In genomic region chr1:204161609-204162497, GRCh38 we compare ENCODE assay signal across 23 cellular contexts. TPM values are rescaled to one million over a fixed set of nuclear protein-coding genes. Genes with fewer than 3 reads are reported as not detected.
A peak's percentile ranks its signal among the peaks of the same experiment; 100 is the strongest.
DNase-seq lines count a peak whose midpoint lies in the region; ATAC-seq and TF ChIP-seq lines count a peak whose summit lies in the region.
"Had no signal": no experiment of that assay in that cellular context is flagged by ENCODE, and none has a peak within 500 bp of the region (broad histone marks: within the 10 kb centered on the region; RNA-seq: fewer than 3 reads in every experiment).

No MANE protein-coding gene starts in this region.

- no peak for ATAC-seq in activated CD8-positive, alpha-beta memory T cell treated with anti-CD3 and anti-CD28 coated beads, Interleukin-2, amount 10 ng/mL, durations not matched to agents 7 days and 5 days
- ATAC-seq in lung (ENCODE audit: insufficient read depth, low FRiP score), result peak; percentile 38

- H3K9ac ChIP-seq in endocrine pancreas (ENCODE audit: control insufficient read depth, insufficient read depth, low read length) (peak overlapping the region; percentile 52), MM.1S (ENCODE audit: low read length) (no peak overlapping the region)

- CTCF ChIA-PET in activated CD8-positive, alpha-beta memory T cell treated with anti-CD3 and anti-CD28 coated beads, Interleukin-2, amount 10 ng/mL, durations not matched to agents 7 days and 5 days (lab: Charles Lee), result interaction anchor here (0.9 to 4.4 kb wide), 19 partner anchors 11 to 645 kb away, joined by 3 to 39 read pairs (median 5); partner anchors contain the start of genes ETNK2 and PLEKHA6
- CTCF ChIA-PET in activated CD4-positive, alpha-beta memory T cell treated with anti-CD3 and anti-CD28 coated beads, Interleukin-2, amount 10 ng/mL, durations not matched to agents 7 days and 5 days (lab: Charles Lee), result interaction anchor here (0.7 to 4.3 kb wide), 9 partner anchors 22 to 945 kb away, joined by 3 to 40 read pairs (median 3); partner anchors contain the start of gene PLEKHA6

- TF ChIP-seq CTCF in lung (IDR thresholded peaks at IDR 0.05; ENCODE audit: control extremely low read depth, extremely low read depth) (no peak), MM.1S (IDR thresholded peaks at IDR 0.05; ENCODE audit: low read length) (no peak)

- H3K36me3 Mint-ChIP-seq in activated CD8-positive, alpha-beta memory T cell treated with anti-CD3 and anti-CD28 coated beads, Interleukin-2, amount 10 ng/mL, durations not matched to agents 7 days and 5 days, result no peaks in the 10 kb centered on the region
- H3K36me3 Mint-ChIP-seq in activated CD4-positive, alpha-beta memory T cell treated with anti-CD3 and anti-CD28 coated beads, Interleukin-2, amount 10 ng/mL, durations not matched to agents 7 days and 5 days (ENCODE audit: low read depth), result no peaks in the 10 kb centered on the region
- H3K36me3 Mint-ChIP-seq: activated naive CD8-positive, alpha-beta T cell treated with anti-CD3 and anti-CD28 coated beads for 36 hours; CD8-positive, alpha-beta memory T cell; stimulated activated memory B cell treated with anti-CD40 and anti-IgM and Interleukin-4, amounts not matched to agents 10 μg/mL and 1 μg/mL and 100 μg/mL, for 72 hours had no signal

- no peaks in the 10 kb centered on the region for H3K79me2 ChIP-seq in MM.1S (ENCODE audit: low read length)

- H3K4me3 ChIP-seq in endocrine pancreas (ENCODE audit: control insufficient read depth, insufficient read depth, low read length) (no peak overlapping the region), lung (no peak overlapping the region), MM.1S (ENCODE audit: low read length) (no peak overlapping the region)
- H3K4me3 ChIP-seq: ascending aorta, coronary artery, heart left ventricle, vagina had no signal

- H3K27me3 Mint-ChIP-seq in activated CD8-positive, alpha-beta memory T cell treated with anti-CD3 and anti-CD28 coated beads, Interleukin-2, amount 10 ng/mL, durations not matched to agents 7 days and 5 days, result peaks cover 3% of the 10 kb centered on the region
- peaks cover 2% of the 10 kb centered on the region for H3K27me3 Mint-ChIP-seq in activated CD4-positive, alpha-beta memory T cell treated with anti-CD3 and anti-CD28 coated beads, Interleukin-2, amount 10 ng/mL, durations not matched to agents 7 days and 5 days

- no peaks in the 10 kb centered on the region for H3K9me3 ChIP-seq in endocrine pancreas (ENCODE audit: control insufficient read depth, low read length)
- H3K9me3 ChIP-seq in lung (ENCODE audit: control insufficient read depth in 2 of 2, insufficient read depth in 1 of 2, low read length in 1 of 2), result no peaks in the 10 kb centered on the region
- no peaks in the 10 kb centered on the region for H3K9me3 ChIP-seq in MM.1S (replicated peaks; ENCODE audit: insufficient read depth, low read length)
- H3K9me3 ChIP-seq: ascending aorta, heart left ventricle, neutrophil, vagina had no signal

- H3K27ac ChIP-seq in lung (ENCODE audit: low read depth in 1 of 2, low read length in 1 of 2) (peak overlapping the region in 1 of 2 donors; percentile 41), MM.1S (ENCODE audit: low read length) (no peak overlapping the region)
- H3K27ac ChIP-seq: ascending aorta, coronary artery, heart left ventricle, neutrophil, vagina had no signal

- H3K4me1 ChIP-seq in endocrine pancreas (ENCODE audit: control insufficient read depth, insufficient read depth, low read length), result no peaks in the 10 kb centered on the region
- H3K4me1 ChIP-seq in lung (ENCODE audit: control insufficient read depth in 2 of 2, insufficient read depth in 2 of 2, low read length in 2 of 2), result no peaks in the 10 kb centered on the region
- no peaks in the 10 kb centered on the region for H3K4me1 ChIP-seq in MM.1S (ENCODE audit: low read length)
- H3K4me1 ChIP-seq: ascending aorta, heart left ventricle, vagina had no signal

- WGBS in lung, 2 donors, result 45 to 65% methylated on average over 14 of the region's 14 CpGs

- H2AFZ ChIP-seq in MM.1S (ENCODE audit: low read length), result no peak overlapping the region

- no peaks in the 10 kb centered on the region for H3K9me2 ChIP-seq in MM.1S (replicated peaks; ENCODE audit: insufficient read depth, low read length)

- no peaks in the 10 kb centered on the region for H3K4me1 Mint-ChIP-seq in activated CD8-positive, alpha-beta memory T cell treated with anti-CD3 and anti-CD28 coated beads, Interleukin-2, amount 10 ng/mL, durations not matched to agents 7 days and 5 days
- no peaks in the 10 kb centered on the region for H3K4me1 Mint-ChIP-seq in activated CD4-positive, alpha-beta memory T cell treated with anti-CD3 and anti-CD28 coated beads, Interleukin-2, amount 10 ng/mL, durations not matched to agents 7 days and 5 days
- H3K4me1 Mint-ChIP-seq: CD8-positive, alpha-beta memory T cell; stimulated activated memory B cell treated with anti-CD40 and anti-IgM and Interleukin-4, amounts not matched to agents 10 μg/mL and 1 μg/mL and 100 μg/mL, for 72 hours had no signal

- no peak overlapping the region for H3K4me2 ChIP-seq in MM.1S (ENCODE audit: low read depth, low read length)

- H3K36me3 ChIP-seq in endocrine pancreas (ENCODE audit: control insufficient read depth, insufficient read depth, low read length) (no peaks in the 10 kb centered on the region), lung (ENCODE audit: control insufficient read depth in 2 of 2, insufficient read depth in 2 of 2, low read length in 2 of 2) (no peaks in the 10 kb centered on the region), MM.1S (replicated peaks; ENCODE audit: insufficient read depth, low read length) (no peaks in the 10 kb centered on the region)
- H3K36me3 ChIP-seq: ascending aorta, heart left ventricle, neutrophil, vagina had no signal

- POLR2A ChIA-PET in activated CD4-positive, alpha-beta memory T cell treated with anti-CD3 and anti-CD28 coated beads, Interleukin-2, amount 10 ng/mL, durations not matched to agents 7 days and 5 days (lab: Charles Lee), result no interaction called here

- no peaks in the 10 kb centered on the region for H4K20me1 ChIP-seq in MM.1S (ENCODE audit: insufficient read depth, low read length)

- no peaks in the 10 kb centered on the region for H3K27me3 ChIP-seq in endocrine pancreas (ENCODE audit: control insufficient read depth, insufficient read depth, low read length)
- H3K27me3 ChIP-seq in lung (ENCODE audit: control insufficient read depth, insufficient read depth), result no peaks in the 10 kb centered on the region
- 0 out of 2 replicates have a peak, but pooled peaks cover 3% of the 10 kb centered on the region for H3K27me3 ChIP-seq in MM.1S (replicated peaks; ENCODE audit: insufficient read depth, low read length)
- H3K27me3 ChIP-seq: ascending aorta, vagina had no signal

- peak; percentile 52 for DNase-seq in activated CD8-positive, alpha-beta memory T cell treated with anti-CD3 and anti-CD28 coated beads for 24 hours
- DNase-seq in activated CD8-positive, alpha-beta memory T cell treated with anti-CD3 and anti-CD28 coated beads, Interleukin-2, amount 10 ng/mL, durations not matched to agents 7 days and 5 days, result no peak
- peak; percentile 38 for DNase-seq in lung (ENCODE audit: low spot score)
- no peak for DNase-seq in UCSD-AML1 (lab: John Stamatoyannopoulos, UW; ENCODE audit: unreplicated experiment)
- DNase-seq in MM.1S, result no peak
- no peak for DNase-seq in NCI-H2107 treated with DMSO at 0.1 percent for 48 hours (lab: John Stamatoyannopoulos, UW; ENCODE audit: unreplicated experiment)
- DNase-seq in activated CD4-positive, alpha-beta memory T cell treated with anti-CD3 and anti-CD28 coated beads, Interleukin-2, amount 10 ng/mL, durations not matched to agents 7 days and 5 days, result no peak

- H3K4me3 Mint-ChIP-seq in activated CD8-positive, alpha-beta memory T cell treated with anti-CD3 and anti-CD28 coated beads, Interleukin-2, amount 10 ng/mL, durations not matched to agents 7 days and 5 days, result no peak overlapping the region
- no peak overlapping the region for H3K4me3 Mint-ChIP-seq in activated CD4-positive, alpha-beta memory T cell treated with anti-CD3 and anti-CD28 coated beads, Interleukin-2, amount 10 ng/mL, durations not matched to agents 7 days and 5 days
- H3K4me3 Mint-ChIP-seq: activated naive CD8-positive, alpha-beta T cell treated with anti-CD3 and anti-CD28 coated beads for 36 hours; CD8-positive, alpha-beta memory T cell; stimulated activated memory B cell treated with anti-CD40 and anti-IgM and Interleukin-4, amounts not matched to agents 10 μg/mL and 1 μg/mL and 100 μg/mL, for 72 hours had no signal

- H3F3A ChIP-seq in MM.1S (ENCODE audit: insufficient read depth, low read length), result no peaks in the 10 kb centered on the region

- H3K9me3 Mint-ChIP-seq in activated CD8-positive, alpha-beta memory T cell treated with anti-CD3 and anti-CD28 coated beads, Interleukin-2, amount 10 ng/mL, durations not matched to agents 7 days and 5 days (ENCODE audit: low read depth), result no peaks in the 10 kb centered on the region
- no peaks in the 10 kb centered on the region for H3K9me3 Mint-ChIP-seq in activated CD4-positive, alpha-beta memory T cell treated with anti-CD3 and anti-CD28 coated beads, Interleukin-2, amount 10 ng/mL, durations not matched to agents 7 days and 5 days
- H3K9me3 Mint-ChIP-seq: activated naive CD8-positive, alpha-beta T cell treated with anti-CD3 and anti-CD28 coated beads for 36 hours; stimulated activated memory B cell treated with anti-CD40 and anti-IgM and Interleukin-4, amounts not matched to agents 10 μg/mL and 1 μg/mL and 100 μg/mL, for 72 hours had no signal

- H3K27ac Mint-ChIP-seq in activated CD8-positive, alpha-beta memory T cell treated with anti-CD3 and anti-CD28 coated beads, Interleukin-2, amount 10 ng/mL, durations not matched to agents 7 days and 5 days, result no peak overlapping the region
- no peak overlapping the region for H3K27ac Mint-ChIP-seq in activated CD4-positive, alpha-beta memory T cell treated with anti-CD3 and anti-CD28 coated beads, Interleukin-2, amount 10 ng/mL, durations not matched to agents 7 days and 5 days
- H3K27ac Mint-ChIP-seq: activated naive CD8-positive, alpha-beta T cell treated with anti-CD3 and anti-CD28 coated beads for 36 hours; progenitor cell of endocrine pancreas; stimulated activated memory B cell treated with anti-CD40 and anti-IgM and Interleukin-4, amounts not matched to agents 10 μg/mL and 1 μg/mL and 100 μg/mL, for 72 hours had no signal

RNA-seq across cellular contexts. Expression of gene REN, which starts 4.3 kb away (rescaled TPM):
- total RNA-seq in activated CD8-positive, alpha-beta memory T cell treated with anti-CD3 and anti-CD28 coated beads, Interleukin-2, amount 10 ng/mL, durations not matched to agents 7 days and 5 days, result not detected
- total RNA-seq in lung, result under 1 TPM; 0.23 to 0.28 TPM
- under 1 TPM; 0.31 to 0.75 TPM for polyA plus RNA-seq in lung
- total RNA-seq in activated CD4-positive, alpha-beta memory T cell treated with anti-CD3 and anti-CD28 coated beads, Interleukin-2, amount 10 ng/mL, durations not matched to agents 7 days and 5 days, result not detected
- total RNA-seq: A673; activated naive CD8-positive, alpha-beta T cell treated with anti-CD3 and anti-CD28 coated beads for 36 hours; ascending aorta; cardiac septum; CD8-positive, alpha-beta memory T cell; H7; heart left ventricle; myocyte; OCI-LY7; progenitor cell of endocrine pancreas; vagina had no signal
- polyA plus RNA-seq: CD8-positive, alpha-beta memory T cell; heart left ventricle had no signal

RNA-seq across cellular contexts. Expression of gene ETNK2, which starts 10.0 kb away (rescaled TPM):
- not detected for total RNA-seq in activated CD8-positive, alpha-beta memory T cell treated with anti-CD3 and anti-CD28 coated beads, Interleukin-2, amount 10 ng/mL, durations not matched to agents 7 days and 5 days
- total RNA-seq in lung, result 1 to 10 TPM; 5.0 to 5.8 TPM
- polyA plus RNA-seq in lung, result 1 to 10 TPM; 2.2 to 2.8 TPM
- under 1 TPM; 0.08 to 0.18 TPM for total RNA-seq in activated CD4-positive, alpha-beta memory T cell treated with anti-CD3 and anti-CD28 coated beads, Interleukin-2, amount 10 ng/mL, durations not matched to agents 7 days and 5 days

RNA-seq across cellular contexts. Expression of gene KISS1, which starts 34.4 kb away (rescaled TPM):
- total RNA-seq in activated CD8-positive, alpha-beta memory T cell treated with anti-CD3 and anti-CD28 coated beads, Interleukin-2, amount 10 ng/mL, durations not matched to agents 7 days and 5 days, result not detected
- total RNA-seq in lung, result not detected
- polyA plus RNA-seq in lung, result 1 to 10 TPM in 1 of 2 donors, under 1 TPM in 1; 0.25 to 3.4 TPM
- not detected for total RNA-seq in activated CD4-positive, alpha-beta memory T cell treated with anti-CD3 and anti-CD28 coated beads, Interleukin-2, amount 10 ng/mL, durations not matched to agents 7 days and 5 days
- total RNA-seq: A673; activated naive CD8-positive, alpha-beta T cell treated with anti-CD3 and anti-CD28 coated beads for 36 hours; ascending aorta; cardiac septum; CD8-positive, alpha-beta memory T cell; H7; heart left ventricle; OCI-LY7; progenitor cell of endocrine pancreas; vagina had no signal
- polyA plus RNA-seq: CD8-positive, alpha-beta memory T cell; esophagus; heart left ventricle had no signal

RNA-seq across cellular contexts. Expression of gene GOLT1A, which starts 51.9 kb away (rescaled TPM):
- total RNA-seq in activated CD8-positive, alpha-beta memory T cell treated with anti-CD3 and anti-CD28 coated beads, Interleukin-2, amount 10 ng/mL, durations not matched to agents 7 days and 5 days, result not detected
- total RNA-seq in lung, result 1 to 10 TPM; 4.1 to 8.5 TPM
- polyA plus RNA-seq in lung, result 10 to 100 TPM in 1 of 2 donors, 1 to 10 TPM in 1; 7.0 to 23.8 TPM
- total RNA-seq in activated CD4-positive, alpha-beta memory T cell treated with anti-CD3 and anti-CD28 coated beads, Interleukin-2, amount 10 ng/mL, durations not matched to agents 7 days and 5 days, result not detected
- total RNA-seq: A673; ascending aorta; cardiac septum; CD8-positive, alpha-beta memory T cell; myocyte; OCI-LY7; vagina had no signal
- polyA plus RNA-seq: CD8-positive, alpha-beta memory T cell had no signal

Comparison
In these comparisons a context has a peak if more than half of its experiments do, and no peak if none do; other contexts are left out.
1. DNase-seq: peak in activated CD8-positive, alpha-beta memory T cell treated with anti-CD3 and anti-CD28 coated beads for 24 hours (single experiment) and lung (single experiment); none in activated CD8-positive, alpha-beta memory T cell treated with anti-CD3 and anti-CD28 coated beads, Interleukin-2, amount 10 ng/mL, durations not matched to agents 7 days and 5 days (single experiment), UCSD-AML1 (single experiment), MM.1S (single experiment), NCI-H2107 treated with DMSO at 0.1 percent for 48 hours (single experiment) and activated CD4-positive, alpha-beta memory T cell treated with anti-CD3 and anti-CD28 coated beads, Interleukin-2, amount 10 ng/mL, durations not matched to agents 7 days and 5 days (single experiment).
2. RNA of gene ETNK2, which starts 10.0 kb away (total RNA-seq): 5.0 to 5.8 TPM in lung; not detected in activated CD8-positive, alpha-beta memory T cell treated with anti-CD3 and anti-CD28 coated beads, Interleukin-2, amount 10 ng/mL, durations not matched to agents 7 days and 5 days and 0.08 to 0.18 TPM in activated CD4-positive, alpha-beta memory T cell treated with anti-CD3 and anti-CD28 coated beads, Interleukin-2, amount 10 ng/mL, durations not matched to agents 7 days and 5 days; every median in the first group is over 4 times any median in the second.